ENCODE assay signal across 22 cellular contexts in genomic region chrX:141405486-141405877, GRCh38.
DNase-seq lines count a peak whose midpoint lies in the region; ATAC-seq and TF ChIP-seq lines count a peak whose summit lies in the region.
"Had no signal": no experiment of that assay in that cellular context is flagged by ENCODE, and none has a peak within 500 bp of the region (broad histone marks: within the 10 kb centered on the region; RNA-seq: fewer than 3 reads in every experiment).

No MANE protein-coding gene starts in this region.

- ATAC-seq in foreskin keratinocyte (peak; percentile 82), heart left ventricle (no peak), GM18517 (IDR thresholded peaks at IDR 0.05; ENCODE audit: unreplicated experiment) (no peak)
- ATAC-seq: activated CD8-positive, alpha-beta memory T cell treated with anti-CD3 and anti-CD28 coated beads, Interleukin-2, amount 10 ng/mL, durations not matched to agents 7 days and 5 days; sciatic nerve had no signal

- in situ Hi-C loops in HAP-1 (cut with MboI; ENCODE audit: low sequenced_read_pairs) = no loop called here

- H3K27me3 ChIP-seq in breast epithelium (peaks cover 0 to 7% of the 10 kb centered on the region in 2 donors), adipocyte (replicated peaks; ENCODE audit: control insufficient read depth, insufficient read depth, low read length) (no peaks in the 10 kb centered on the region), foreskin keratinocyte (no peaks in the 10 kb centered on the region), heart left ventricle (no peaks in the 10 kb centered on the region), HAP-1 (ENCODE audit: low read depth) (no peaks in the 10 kb centered on the region)
- H3K27me3 ChIP-seq: neural progenitor cell had no signal

- H3K27ac Mint-ChIP-seq in MCF 10A (ENCODE audit: low read depth, unreplicated experiment) = peak overlapping the region; percentile 76
- H3K27ac Mint-ChIP-seq: activated CD8-positive, alpha-beta memory T cell treated with anti-CD3 and anti-CD28 coated beads, Interleukin-2, amount 10 ng/mL, durations not matched to agents 7 days and 5 days; neural progenitor cell; T-helper 2 cell treated with Interferon-gamma antibody and Interleukin-4, amounts not matched to agents 5 μg/mL and 100 μg/mL, for 36 hours had no signal

- H3K27ac ChIP-seq in breast epithelium = no peak overlapping the region
- no peak overlapping the region for H3K27ac ChIP-seq in foreskin keratinocyte
- H3K27ac ChIP-seq in heart left ventricle = no peak overlapping the region
- H3K27ac ChIP-seq: 22Rv1, neural progenitor cell had no signal

- CTCF ChIA-PET in MCF 10A (lab: Yijun Ruan, JAX) = interaction anchor here (0.6 to 1.8 kb wide), 2 partner anchors 185 to 684 kb away, joined by 5 to 7 read pairs; no protein-coding TSS in a partner anchor

- POLR2A ChIA-PET in MCF 10A (lab: Yijun Ruan, JAX) = interaction anchor here (0.5 to 0.7 kb wide), 2 partner anchors 53 to 65 kb away, joined by 3 read pairs; no protein-coding TSS in a partner anchor

- H3K4me1 ChIP-seq in breast epithelium = no peaks in the 10 kb centered on the region
- H3K4me1 ChIP-seq in adipocyte (ENCODE audit: control insufficient read depth, insufficient read depth, low read length) = peaks cover 11% of the 10 kb centered on the region
- peaks cover 16% of the 10 kb centered on the region for H3K4me1 ChIP-seq in foreskin keratinocyte
- no peaks in the 10 kb centered on the region for H3K4me1 ChIP-seq in heart left ventricle
- no peaks in the 10 kb centered on the region; the same call in 1 of the 2 replicates for H3K4me1 ChIP-seq in HAP-1
- H3K4me1 ChIP-seq: neural progenitor cell had no signal

- H3K27me3 Mint-ChIP-seq in MCF 10A (ENCODE audit: insufficient read depth, unreplicated experiment) = no peaks in the 10 kb centered on the region
- H3K27me3 Mint-ChIP-seq: activated CD8-positive, alpha-beta memory T cell treated with anti-CD3 and anti-CD28 coated beads, Interleukin-2, amount 10 ng/mL, durations not matched to agents 7 days and 5 days had no signal

- H3K4me3 Mint-ChIP-seq in MCF 10A (ENCODE audit: unreplicated experiment) = no peak overlapping the region
- H3K4me3 Mint-ChIP-seq: activated CD8-positive, alpha-beta memory T cell treated with anti-CD3 and anti-CD28 coated beads, Interleukin-2, amount 10 ng/mL, durations not matched to agents 7 days and 5 days; neural progenitor cell; T-helper 2 cell treated with Interferon-gamma antibody and Interleukin-4, amounts not matched to agents 5 μg/mL and 100 μg/mL, for 36 hours had no signal

- peaks cover 7% of the 10 kb centered on the region for H3K9me3 Mint-ChIP-seq in MCF 10A (ENCODE audit: unreplicated experiment)

- peak; percentile 75 for DNase-seq in MCF 10A (ENCODE audit: unreplicated experiment)
- no peak for DNase-seq in breast epithelium (ENCODE audit: low spot score in 2 of 2)
- peak; percentile 19 for DNase-seq in adipocyte (ENCODE audit: low read depth)
- DNase-seq in foreskin keratinocyte = peak; percentile 44 to 70
- DNase-seq in heart left ventricle = no peak
- DNase-seq in NCI-H774 (lab: John Stamatoyannopoulos, UW) = no peak
- no peak for DNase-seq in HAP-1 (ENCODE audit: low spot score in 2 of 2)
- DNase-seq: activated CD4-positive, CD25-positive, alpha-beta regulatory T cell treated with anti-CD3 and anti-CD28 coated beads, Interleukin-2, amount 50 U/mL, for 72 hours; activated CD8-positive, alpha-beta memory T cell treated with anti-CD3 and anti-CD28 coated beads, Interleukin-2, amount 10 ng/mL, durations not matched to agents 7 days and 5 days; DND-41; effector CD8-positive, alpha-beta T cell; foreskin melanocyte; mesendoderm; NCI-H1048; NK-92 treated with Interleukin-12 subunit alpha and Interleukin-12 subunit beta, amount 100 ng/mL, for 24 hours; SHP77 had no signal

- TF ChIP-seq POLR2A in breast epithelium (IDR thresholded peaks at IDR 0.05) (no peak), heart left ventricle (IDR thresholded peaks at IDR 0.05) (no peak)

- TF ChIP-seq CTCF in MCF 10A (IDR thresholded peaks at IDR 0.05; ENCODE audit: unreplicated experiment) (no peak), breast epithelium (IDR thresholded peaks at IDR 0.05) (no peak), foreskin keratinocyte (conservative IDR thresholded peaks at IDR 0.05) (no peak), heart left ventricle (IDR thresholded peaks at IDR 0.05) (no peak)

- H3K9me3 ChIP-seq in breast epithelium (no peaks in the 10 kb centered on the region), adipocyte (ENCODE audit: control insufficient read depth, low read length) (no peaks in the 10 kb centered on the region), heart left ventricle (no peaks in the 10 kb centered on the region), HAP-1 (no peaks in the 10 kb centered on the region)
- H3K9me3 ChIP-seq: thoracic aorta had no signal

- no peak overlapping the region for H3K9ac ChIP-seq in adipocyte (ENCODE audit: low read length)
- H3K9ac ChIP-seq: neural progenitor cell had no signal

- H3K4me1 Mint-ChIP-seq in MCF 10A (ENCODE audit: insufficient read depth, unreplicated experiment) = peaks cover 23% of the 10 kb centered on the region
- H3K4me1 Mint-ChIP-seq: activated CD8-positive, alpha-beta memory T cell treated with anti-CD3 and anti-CD28 coated beads, Interleukin-2, amount 10 ng/mL, durations not matched to agents 7 days and 5 days; neural progenitor cell had no signal

- H3K36me3 ChIP-seq in breast epithelium = no peaks in the 10 kb centered on the region
- H3K36me3 ChIP-seq in adipocyte (ENCODE audit: control insufficient read depth, insufficient read depth, low read length, severe bottlenecking) = no peaks in the 10 kb centered on the region
- H3K36me3 ChIP-seq in heart left ventricle = no peaks in the 10 kb centered on the region
- H3K36me3 ChIP-seq in HAP-1 (replicated peaks) = no peaks in the 10 kb centered on the region
- H3K36me3 ChIP-seq: neural progenitor cell, thoracic aorta had no signal

- peaks cover 4% of the 10 kb centered on the region for H3K36me3 Mint-ChIP-seq in MCF 10A (ENCODE audit: insufficient read depth, unreplicated experiment)
- H3K36me3 Mint-ChIP-seq: activated CD8-positive, alpha-beta memory T cell treated with anti-CD3 and anti-CD28 coated beads, Interleukin-2, amount 10 ng/mL, durations not matched to agents 7 days and 5 days; neural progenitor cell had no signal

- WGBS in heart left ventricle, 4 donors = 85 to 97% (median 91%) methylated on average over 1 of the region's 1 CpG

- intact Hi-C loops in MCF 10A (cut with micrococcal nuclease) (no loop called here), breast epithelium (cut with DNase I; ENCODE audit: low total_unique reads) (no loop called here), heart left ventricle (cut with DNase I) (no loop called here)

- no TSS peak for BruUV-seq in MCF 10A (replicated peaks; lab: Mats Ljungman, UMichigan)

- no peak overlapping the region for H3K4me3 ChIP-seq in breast epithelium
- no peak overlapping the region for H3K4me3 ChIP-seq in adipocyte (ENCODE audit: low read length)
- H3K4me3 ChIP-seq in heart left ventricle = no peak overlapping the region
- H3K4me3 ChIP-seq in HAP-1 = no peak overlapping the region
- H3K4me3 ChIP-seq: neural progenitor cell, thoracic aorta had no signal

Comparison
In these comparisons a context has a peak if more than half of its experiments do, and no peak if none do; other contexts are left out.
1. DNase-seq: peak in MCF 10A (single experiment), adipocyte (single experiment) and foreskin keratinocyte (2 of 2); none in breast epithelium (0 of 2), heart left ventricle (0 of 5), NCI-H774 (single experiment) and HAP-1 (0 of 2).